ENCODE assay signal across 8 cellular contexts in the genomic region with DNA sequence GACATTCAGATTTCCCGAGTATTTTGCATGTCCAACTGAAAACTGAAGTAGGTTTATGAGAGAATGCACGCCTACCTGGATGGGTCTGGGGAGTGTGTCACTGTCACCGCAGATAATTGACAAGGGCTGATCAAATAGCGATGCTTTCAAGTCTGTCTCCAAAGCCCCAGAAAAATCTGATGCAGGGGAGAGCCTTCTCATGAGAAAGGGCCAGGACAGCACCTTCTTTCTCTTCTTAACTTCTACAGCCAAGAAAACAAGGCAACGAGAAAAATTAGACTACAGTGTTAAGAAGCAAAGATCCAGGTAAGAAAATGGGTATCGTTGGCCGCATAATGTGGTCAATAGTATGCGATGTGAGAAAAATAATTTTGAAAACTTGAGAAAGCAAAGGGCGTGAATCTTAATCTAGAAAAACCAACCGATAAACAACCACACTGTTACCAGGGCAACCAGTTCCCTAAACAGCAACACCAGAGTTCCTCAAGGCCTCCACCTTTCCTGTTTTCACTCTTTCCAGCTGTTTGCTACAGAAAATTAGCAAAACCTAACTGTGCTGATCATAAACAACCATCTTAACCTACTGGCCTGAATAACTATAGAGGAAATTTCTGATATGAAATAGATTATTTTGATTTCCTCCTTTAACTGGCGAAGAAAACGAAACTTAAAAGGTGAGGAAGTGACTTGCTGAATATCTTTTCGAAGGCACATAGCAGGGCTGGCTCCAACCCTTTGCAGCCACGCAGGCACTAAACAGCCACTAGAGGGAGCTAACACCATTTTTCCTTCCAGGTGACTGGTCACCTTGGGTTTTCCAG. TPM values are rescaled to one million over a fixed set of nuclear protein-coding genes. Genes with fewer than 3 reads are reported as not detected.
A peak's percentile ranks its signal among the peaks of the same experiment; 100 is the strongest.
DNase-seq lines count a peak whose midpoint lies in the region; ATAC-seq and TF ChIP-seq lines count a peak whose summit lies in the region.

No MANE protein-coding gene starts in this region.

- H3K36me3 Mint-ChIP-seq in activated naive CD4-positive, alpha-beta T cell treated with anti-CD3 and anti-CD28 coated beads, Interleukin-2, amount 50 U/mL, for 24 hours = peaks cover 57% of the 10 kb centered on the region

- H3K4me1 Mint-ChIP-seq in activated naive CD4-positive, alpha-beta T cell treated with anti-CD3 and anti-CD28 coated beads, Interleukin-2, amount 50 U/mL, for 24 hours = peaks cover 52% of the 10 kb centered on the region

- peak overlapping the region; percentile 77 for H3K27ac ChIP-seq in upper lobe of right lung

- H3K4me3 ChIP-seq in MG63 (no peak overlapping the region), upper lobe of right lung (peak overlapping the region; percentile 49)

- in situ Hi-C loops in SK-MEL-5 (cut with HindIII; ENCODE audit: low pct_unique_long_range_greater_than_20kb, low sequenced_read_pairs) = no loop called here

- H3K27ac Mint-ChIP-seq in activated naive CD4-positive, alpha-beta T cell treated with anti-CD3 and anti-CD28 coated beads, Interleukin-2, amount 50 U/mL, for 24 hours = peak overlapping the region; percentile 98

- H3K9me3 ChIP-seq in MG63 (no peaks in the 10 kb centered on the region), upper lobe of right lung (no peaks in the 10 kb centered on the region)

- no peaks in the 10 kb centered on the region for H3K36me3 ChIP-seq in MG63
- H3K36me3 ChIP-seq in upper lobe of right lung = peaks cover 23% of the 10 kb centered on the region

- peaks cover 29% of the 10 kb centered on the region for H3K4me1 ChIP-seq in upper lobe of right lung

- peak overlapping the region; percentile 96 for H3K4me3 Mint-ChIP-seq in activated naive CD4-positive, alpha-beta T cell treated with anti-CD3 and anti-CD28 coated beads, Interleukin-2, amount 50 U/mL, for 24 hours

- no peaks in the 10 kb centered on the region for H3K27me3 Mint-ChIP-seq in activated naive CD4-positive, alpha-beta T cell treated with anti-CD3 and anti-CD28 coated beads, Interleukin-2, amount 50 U/mL, for 24 hours

- H3K27me3 ChIP-seq in MG63 = peaks cover 10% of the 10 kb centered on the region
- H3K27me3 ChIP-seq in upper lobe of right lung = no peaks in the 10 kb centered on the region

- DNase-seq in DMS114 treated with DMSO at 0.1 percent for 48 hours (lab: John Stamatoyannopoulos, UW; ENCODE audit: unreplicated experiment) (peak; percentile 31), MG63 (peak; percentile 23), SK-MEL-5 (ENCODE audit: low read depth, low spot score) (peak; percentile 77), globus pallidus (ENCODE audit: low spot score) (peak; percentile 61), non-pigmented ciliary epithelial cell (ENCODE audit: low read depth) (peak; percentile 14), upper lobe of right lung (peak; percentile 71)

- H3K9me3 Mint-ChIP-seq in activated naive CD4-positive, alpha-beta T cell treated with anti-CD3 and anti-CD28 coated beads, Interleukin-2, amount 50 U/mL, for 24 hours = no peaks in the 10 kb centered on the region

- TF ChIP-seq CTCF in upper lobe of right lung (IDR thresholded peaks at IDR 0.05) = peak; percentile 96

- peak; percentile 36 for ATAC-seq in GM21619 (IDR thresholded peaks at IDR 0.05; ENCODE audit: unreplicated experiment)
- peak; percentile 89 for ATAC-seq in upper lobe of right lung

- intact Hi-C loops in upper lobe of right lung (cut with DNase I) = loop anchor here (10.0 kb wide), 1 partner anchor 63 kb away; no protein-coding TSS in a partner anchor

RNA-seq across cellular contexts. Expression of a gene that starts 2.6 kb away (rescaled TPM):
- not detected in 2 replicates for total RNA-seq in MG63 (2014; rRNA removed; shearing (Covaris generic); ENCODE audit: low replicate concordance)
- 0.03 TPM in 1 of 2 replicates, not detected in the other for total RNA-seq in SK-MEL-5 (2014; rRNA removed; shearing (Covaris generic))
- polyA plus RNA-seq in SK-MEL-5 (2015; cell fraction: cytosol; rRNA removed) = 0.18 and 0.33 TPM in 2 replicates
- 0.68 TPM in 1 of 2 replicates, not detected in the other for polyA plus RNA-seq in SK-MEL-5 (2015; cell fraction: nucleus; rRNA removed)
- 12.9 TPM for total RNA-seq in upper lobe of right lung

RNA-seq across cellular contexts. Expression of a gene that starts 42.2 kb away (rescaled TPM):
- total RNA-seq in MG63 (2014; rRNA removed; shearing (Covaris generic); ENCODE audit: low replicate concordance) = 1.5 and 1.7 TPM in 2 replicates
- total RNA-seq in SK-MEL-5 (2014; rRNA removed; shearing (Covaris generic)) = 1.8 and 3.5 TPM in 2 replicates
- 3.7 and 4.4 TPM in 2 replicates for polyA plus RNA-seq in SK-MEL-5 (2015; cell fraction: cytosol; rRNA removed)
- 0.89 and 2.3 TPM in 2 replicates for polyA plus RNA-seq in SK-MEL-5 (2015; cell fraction: nucleus; rRNA removed)
- 17.2 TPM for total RNA-seq in upper lobe of right lung

Comparison
In these comparisons a context has a peak if more than half of its experiments do, and no peak if none do; other contexts are left out.
1. DNase-seq: peak in every context shown above with its lines; median percentile 77 in SK-MEL-5; 71 in upper lobe of right lung; 61 in globus pallidus; 31 in DMS114 treated with DMSO at 0.1 percent for 48 hours; 23 in MG63; 14 in non-pigmented ciliary epithelial cell.
2. RNA of a gene that starts 2.6 kb away (total RNA-seq): 12.9 TPM in upper lobe of right lung (single experiment); 0.03 TPM in SK-MEL-5 and not detected in MG63; every median in the first group is over 10 times any median in the second.